In the genomic region with DNA sequence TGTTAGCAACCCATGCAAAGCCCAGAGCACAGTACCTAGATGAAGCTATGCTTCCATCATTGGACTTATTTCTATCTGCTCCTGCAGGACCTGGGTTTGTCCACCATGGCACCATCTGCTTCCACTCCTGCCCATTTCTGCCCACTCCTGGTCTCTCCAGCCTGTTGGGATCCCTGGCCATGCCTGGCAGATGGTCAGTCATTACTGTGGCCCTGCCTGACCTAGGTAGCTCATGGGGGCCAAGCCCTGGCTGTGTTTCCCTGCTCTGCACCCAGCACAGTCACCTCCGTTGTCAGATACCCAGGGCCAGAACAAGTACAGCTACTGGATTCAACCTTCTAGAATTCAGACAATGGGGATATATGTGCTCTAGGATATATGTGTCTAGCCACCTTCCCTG, we compare ENCODE assay signal across 14 cellular contexts.
DNase-seq lines count a peak whose midpoint lies in the region; ATAC-seq and TF ChIP-seq lines count a peak whose summit lies in the region.
"Had no signal": no experiment of that assay in that cellular context is flagged by ENCODE, and none has a peak within 500 bp of the region (broad histone marks: within the 10 kb centered on the region; RNA-seq: fewer than 3 reads in every experiment).

No MANE protein-coding gene starts in this region.

- H3K27me3 Mint-ChIP-seq in activated CD4-positive, alpha-beta memory T cell treated with anti-CD3 and anti-CD28 coated beads for 36 hours: no peaks in the 10 kb centered on the region
- H3K27me3 Mint-ChIP-seq in activated CD4-positive, alpha-beta memory T cell treated with anti-CD3 and anti-CD28 coated beads, Interleukin-2, amount 10 ng/mL, durations not matched to agents 7 days and 5 days: peaks cover 5% of the 10 kb centered on the region
- H3K27me3 Mint-ChIP-seq in natural killer cell treated with Interleukin-12 subunit alpha and Interleukin-12 subunit beta and Interleukin-15 and Interleukin-18, amount 100 ng/mL, for 72 hours: peaks cover 33% of the 10 kb centered on the region in 2 donors
- H3K27me3 Mint-ChIP-seq in natural killer cell (ENCODE audit: low read depth in 2 of 2): peaks cover 25 to 41% of the 10 kb centered on the region in 2 donors

- intact Hi-C loops in activated CD4-positive, alpha-beta memory T cell treated with anti-CD3 and anti-CD28 coated beads for 36 hours (cut with micrococcal nuclease): no loop called here
- intact Hi-C loops in natural killer cell (cut with micrococcal nuclease): loop anchor here (2.0 kb wide), 1 partner anchor 21 kb away; no protein-coding TSS in a partner anchor
- intact Hi-C loops in left colon (cut with DNase I, micrococcal nuclease): no loop called here

- H3K79me2 ChIP-seq in smooth muscle cell (ENCODE audit: low read depth): no peaks in the 10 kb centered on the region

- H3K4me1 Mint-ChIP-seq in activated CD4-positive, alpha-beta memory T cell treated with anti-CD3 and anti-CD28 coated beads for 36 hours (ENCODE audit: low read depth): peaks cover 13% of the 10 kb centered on the region
- peaks cover 16% of the 10 kb centered on the region for H3K4me1 Mint-ChIP-seq in activated CD4-positive, alpha-beta memory T cell treated with anti-CD3 and anti-CD28 coated beads, Interleukin-2, amount 10 ng/mL, durations not matched to agents 7 days and 5 days
- peaks cover 0 to 3% of the 10 kb centered on the region in 2 donors for H3K4me1 Mint-ChIP-seq in natural killer cell treated with Interleukin-12 subunit alpha and Interleukin-12 subunit beta and Interleukin-15 and Interleukin-18, amount 100 ng/mL, for 72 hours (ENCODE audit: low read depth in 2 of 2)
- peaks cover 0 to 6% of the 10 kb centered on the region in 2 donors for H3K4me1 Mint-ChIP-seq in natural killer cell

- no peak overlapping the region for H3K4me2 ChIP-seq in smooth muscle cell
- H3K4me2 ChIP-seq: A549, BLaER1 had no signal

- 40% methylated on average over 1 of the region's 1 CpG for WGBS in smooth muscle cell (ENCODE audit: low lambda C conversion rate)

- no peak overlapping the region for H3K4me3 Mint-ChIP-seq in activated CD4-positive, alpha-beta memory T cell treated with anti-CD3 and anti-CD28 coated beads for 36 hours
- no peak overlapping the region for H3K4me3 Mint-ChIP-seq in activated CD4-positive, alpha-beta memory T cell treated with anti-CD3 and anti-CD28 coated beads, Interleukin-2, amount 10 ng/mL, durations not matched to agents 7 days and 5 days
- H3K4me3 Mint-ChIP-seq in natural killer cell treated with Interleukin-12 subunit alpha and Interleukin-12 subunit beta and Interleukin-15 and Interleukin-18, amount 100 ng/mL, for 72 hours: no peak overlapping the region
- no peak overlapping the region for H3K4me3 Mint-ChIP-seq in natural killer cell
- H3K4me3 Mint-ChIP-seq: CD8-positive, alpha-beta T cell; H9 had no signal

- H4K20me1 ChIP-seq in smooth muscle cell (ENCODE audit: low read depth): no peaks in the 10 kb centered on the region
- H4K20me1 ChIP-seq: BLaER1 had no signal

- no peak overlapping the region for H2AFZ ChIP-seq in smooth muscle cell (ENCODE audit: low read depth)

- no peaks in the 10 kb centered on the region for H3K36me3 Mint-ChIP-seq in activated CD4-positive, alpha-beta memory T cell treated with anti-CD3 and anti-CD28 coated beads for 36 hours
- no peaks in the 10 kb centered on the region for H3K36me3 Mint-ChIP-seq in activated CD4-positive, alpha-beta memory T cell treated with anti-CD3 and anti-CD28 coated beads, Interleukin-2, amount 10 ng/mL, durations not matched to agents 7 days and 5 days (ENCODE audit: low read depth)
- no peaks in the 10 kb centered on the region for H3K36me3 Mint-ChIP-seq in natural killer cell treated with Interleukin-12 subunit alpha and Interleukin-12 subunit beta and Interleukin-15 and Interleukin-18, amount 100 ng/mL, for 72 hours
- H3K36me3 Mint-ChIP-seq in natural killer cell: no peaks in the 10 kb centered on the region
- H3K36me3 Mint-ChIP-seq: CD8-positive, alpha-beta T cell had no signal

- H3K36me3 ChIP-seq in smooth muscle cell (ENCODE audit: low read depth): no peaks in the 10 kb centered on the region
- H3K36me3 ChIP-seq: BLaER1 had no signal

- ATAC-seq in natural killer cell treated with Interleukin-12 subunit alpha and Interleukin-12 subunit beta and Interleukin-15 and Interleukin-18, amount 100 ng/mL, for 72 hours: no peak
- ATAC-seq in natural killer cell (no peak), left colon (no peak)
- ATAC-seq: A549; CD8-positive, alpha-beta T cell had no signal

- H3K4me3 ChIP-seq in coronary artery (no peak overlapping the region), smooth muscle cell (no peak overlapping the region)
- H3K4me3 ChIP-seq: A549, BLaER1 had no signal

- peak; percentile 0 for DNase-seq in activated CD4-positive, alpha-beta memory T cell treated with anti-CD3 and anti-CD28 coated beads for 36 hours
- DNase-seq in activated CD4-positive, alpha-beta memory T cell treated with anti-CD3 and anti-CD28 coated beads, Interleukin-2, amount 10 ng/mL, durations not matched to agents 7 days and 5 days: no peak
- DNase-seq in natural killer cell treated with Interleukin-12 subunit alpha and Interleukin-12 subunit beta and Interleukin-15 and Interleukin-18, amount 100 ng/mL, for 72 hours (ENCODE audit: low spot score): peak; percentile 34
- DNase-seq in natural killer cell: no peak
- DNase-seq in coronary artery (ENCODE audit: low spot score): peak; percentile 43
- DNase-seq in stimulated activated CD8-positive, alpha-beta memory T cell treated with anti-CD3 and anti-CD28 coated beads, Interleukin-4, amount 100 ng/mL, for 48 hours: peak; percentile 10
- DNase-seq in smooth muscle cell (lab: John Stamatoyannopoulos, UW; ENCODE audit: unreplicated experiment): no peak
- DNase-seq in left colon: no peak
- DNase-seq: AML-193; CD8-positive, alpha-beta T cell; H9 had no signal

- no peaks in the 10 kb centered on the region for H3K4me1 ChIP-seq in smooth muscle cell (ENCODE audit: low read depth)

- H3K9ac ChIP-seq in smooth muscle cell (ENCODE audit: low read depth): no peak overlapping the region
- H3K9ac ChIP-seq: BLaER1 had no signal

- H3K9me3 ChIP-seq in smooth muscle cell (replicated peaks; ENCODE audit: low read depth): no peaks in the 10 kb centered on the region
- H3K9me3 ChIP-seq: A549, BLaER1 had no signal

- no peak for TF ChIP-seq CTCF in natural killer cell (IDR thresholded peaks at IDR 0.05)
- no peak for TF ChIP-seq CTCF in coronary artery (IDR thresholded peaks at IDR 0.05)
- TF ChIP-seq CTCF in smooth muscle cell (IDR thresholded peaks at IDR 0.05; ENCODE audit: borderline replicate concordance, insufficient read depth, poor library complexity, severe bottlenecking): no peak

- H3K9me3 Mint-ChIP-seq in activated CD4-positive, alpha-beta memory T cell treated with anti-CD3 and anti-CD28 coated beads for 36 hours: no peaks in the 10 kb centered on the region
- no peaks in the 10 kb centered on the region for H3K9me3 Mint-ChIP-seq in activated CD4-positive, alpha-beta memory T cell treated with anti-CD3 and anti-CD28 coated beads, Interleukin-2, amount 10 ng/mL, durations not matched to agents 7 days and 5 days
- H3K9me3 Mint-ChIP-seq in natural killer cell treated with Interleukin-12 subunit alpha and Interleukin-12 subunit beta and Interleukin-15 and Interleukin-18, amount 100 ng/mL, for 72 hours: no peaks in the 10 kb centered on the region
- H3K9me3 Mint-ChIP-seq in natural killer cell: peaks cover 0 to 4% of the 10 kb centered on the region in 2 donors
- H3K9me3 Mint-ChIP-seq: CD8-positive, alpha-beta T cell; H9 had no signal

- peaks cover 5% of the 10 kb centered on the region for H3F3A ChIP-seq in smooth muscle cell (ENCODE audit: low read depth)

- no peak overlapping the region for H3K27ac Mint-ChIP-seq in activated CD4-positive, alpha-beta memory T cell treated with anti-CD3 and anti-CD28 coated beads for 36 hours
- no peak overlapping the region for H3K27ac Mint-ChIP-seq in activated CD4-positive, alpha-beta memory T cell treated with anti-CD3 and anti-CD28 coated beads, Interleukin-2, amount 10 ng/mL, durations not matched to agents 7 days and 5 days
- H3K27ac Mint-ChIP-seq in natural killer cell treated with Interleukin-12 subunit alpha and Interleukin-12 subunit beta and Interleukin-15 and Interleukin-18, amount 100 ng/mL, for 72 hours: peak overlapping the region in 1 of 2 donors; percentile 8
- no peak overlapping the region for H3K27ac Mint-ChIP-seq in natural killer cell
- H3K27ac Mint-ChIP-seq: CD8-positive, alpha-beta T cell; H9 had no signal

- CTCF ChIA-PET in activated CD4-positive, alpha-beta memory T cell treated with anti-CD3 and anti-CD28 coated beads for 36 hours (lab: Charles Lee): no interaction called here
- CTCF ChIA-PET in activated CD4-positive, alpha-beta memory T cell treated with anti-CD3 and anti-CD28 coated beads, Interleukin-2, amount 10 ng/mL, durations not matched to agents 7 days and 5 days (lab: Charles Lee): no interaction called here

- H3K27ac ChIP-seq in coronary artery (no peak overlapping the region), smooth muscle cell (ENCODE audit: low read depth) (no peak overlapping the region)
- H3K27ac ChIP-seq: 22Rv1, A549, BLaER1 had no signal

- POLR2A ChIA-PET in activated CD4-positive, alpha-beta memory T cell treated with anti-CD3 and anti-CD28 coated beads for 36 hours (lab: Charles Lee): no interaction called here
- POLR2A ChIA-PET in activated CD4-positive, alpha-beta memory T cell treated with anti-CD3 and anti-CD28 coated beads, Interleukin-2, amount 10 ng/mL, durations not matched to agents 7 days and 5 days (lab: Charles Lee): no interaction called here

- H3K27me3 ChIP-seq in smooth muscle cell (ENCODE audit: low read depth): no peaks in the 10 kb centered on the region
- H3K27me3 ChIP-seq: BLaER1 had no signal

Comparison
In these comparisons a context has a peak if more than half of its experiments do, and no peak if none do; other contexts are left out.
1. DNase-seq: peak in activated CD4-positive, alpha-beta memory T cell treated with anti-CD3 and anti-CD28 coated beads for 36 hours (single experiment), natural killer cell treated with Interleukin-12 subunit alpha and Interleukin-12 subunit beta and Interleukin-15 and Interleukin-18, amount 100 ng/mL, for 72 hours (single experiment), coronary artery (single experiment) and stimulated activated CD8-positive, alpha-beta memory T cell treated with anti-CD3 and anti-CD28 coated beads, Interleukin-4, amount 100 ng/mL, for 48 hours (single experiment); none in activated CD4-positive, alpha-beta memory T cell treated with anti-CD3 and anti-CD28 coated beads, Interleukin-2, amount 10 ng/mL, durations not matched to agents 7 days and 5 days (single experiment), natural killer cell (single experiment), smooth muscle cell (single experiment) and left colon (0 of 2).